1 cellular context compared by ENCODE assay signal in the genomic region with DNA sequence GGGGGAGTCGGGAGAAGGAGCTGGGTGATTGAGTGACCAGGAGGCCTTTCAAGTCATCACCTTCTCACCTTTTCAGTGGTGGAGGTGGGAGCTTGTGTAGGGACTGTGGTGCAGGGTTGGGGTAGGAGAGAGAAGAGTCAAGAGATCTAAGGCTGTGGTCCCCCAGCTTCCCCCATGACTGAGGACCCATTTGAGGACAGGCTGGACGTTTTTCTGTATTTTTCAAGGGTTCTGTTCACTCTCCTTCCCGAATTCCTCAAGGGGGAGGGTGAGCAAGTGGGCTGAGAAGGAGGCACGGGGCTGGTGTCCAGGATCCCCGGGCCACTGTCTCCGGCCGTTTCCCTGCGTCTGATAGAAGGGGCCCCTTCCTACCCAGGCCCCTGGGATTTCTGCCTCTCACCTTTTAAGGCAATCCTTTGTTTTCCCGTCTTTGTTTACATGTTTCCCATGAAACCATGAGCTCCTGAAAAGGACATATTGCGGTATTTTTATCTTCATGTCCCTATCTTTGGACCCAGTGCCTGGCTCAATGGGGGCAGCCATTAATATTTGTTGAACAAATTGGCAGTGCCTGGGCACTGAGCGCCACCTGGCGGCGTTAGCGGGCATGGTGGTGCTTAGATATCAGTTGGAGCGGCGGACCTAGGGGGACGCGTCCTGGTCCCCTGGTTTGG.
TF ChIP-seq lines count a peak whose summit lies in the region.

No MANE protein-coding gene starts in this region.

TF ChIP-seq in HepG2, 621 proteins besides CTCF, POLR2A, EP300 and RAD21 (continued from another document and continues in another):
- TF ChIP-seq, protein P1, sequence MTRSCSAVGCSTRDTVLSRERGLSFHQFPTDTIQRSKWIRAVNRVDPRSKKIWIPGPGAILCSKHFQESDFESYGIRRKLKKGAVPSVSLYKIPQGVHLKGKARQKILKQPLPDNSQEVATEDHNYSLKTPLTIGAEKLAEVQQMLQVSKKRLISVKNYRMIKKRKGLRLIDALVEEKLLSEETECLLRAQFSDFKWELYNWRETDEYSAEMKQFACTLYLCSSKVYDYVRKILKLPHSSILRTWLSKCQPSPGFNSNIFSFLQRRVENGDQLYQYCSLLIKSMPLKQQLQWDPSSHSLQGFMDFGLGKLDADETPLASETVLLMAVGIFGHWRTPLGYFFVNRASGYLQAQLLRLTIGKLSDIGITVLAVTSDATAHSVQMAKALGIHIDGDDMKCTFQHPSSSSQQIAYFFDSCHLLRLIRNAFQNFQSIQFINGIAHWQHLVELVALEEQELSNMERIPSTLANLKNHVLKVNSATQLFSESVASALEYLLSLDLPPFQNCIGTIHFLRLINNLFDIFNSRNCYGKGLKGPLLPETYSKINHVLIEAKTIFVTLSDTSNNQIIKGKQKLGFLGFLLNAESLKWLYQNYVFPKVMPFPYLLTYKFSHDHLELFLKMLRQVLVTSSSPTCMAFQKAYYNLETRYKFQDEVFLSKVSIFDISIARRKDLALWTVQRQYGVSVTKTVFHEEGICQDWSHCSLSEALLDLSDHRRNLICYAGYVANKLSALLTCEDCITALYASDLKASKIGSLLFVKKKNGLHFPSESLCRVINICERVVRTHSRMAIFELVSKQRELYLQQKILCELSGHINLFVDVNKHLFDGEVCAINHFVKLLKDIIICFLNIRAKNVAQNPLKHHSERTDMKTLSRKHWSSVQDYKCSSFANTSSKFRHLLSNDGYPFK (CRISPR knock-in tag; IDR thresholded peaks at IDR 0.05; ENCODE audit: borderline replicate concordance): peak; percentile 72; the same call in 1 of the 2 replicates
- TF ChIP-seq YY1 (IDR thresholded peaks at IDR 0.05; ENCODE audit: insufficient read depth, insufficient replicate concordance, low read depth, low read length): peak; percentile 93
- TF ChIP-seq, protein P2, sequence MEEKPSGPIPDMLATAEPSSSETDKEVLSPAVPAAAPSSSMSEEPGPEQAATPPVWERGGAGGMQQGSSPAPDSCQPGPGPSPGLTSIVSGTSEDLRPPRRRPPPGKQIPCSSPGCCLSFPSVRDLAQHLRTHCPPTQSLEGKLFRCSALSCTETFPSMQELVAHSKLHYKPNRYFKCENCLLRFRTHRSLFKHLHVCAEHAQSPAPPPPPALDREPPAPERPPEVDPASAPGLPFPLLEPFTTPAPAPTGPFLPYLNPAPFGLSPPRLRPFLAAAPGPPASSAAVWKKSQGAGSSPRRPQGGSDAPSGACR (CRISPR knock-in tag; IDR thresholded peaks at IDR 0.05): 0 out of 2 replicates have a peak, but pooled peaks have one; percentile 36
- TF ChIP-seq, protein P3, sequence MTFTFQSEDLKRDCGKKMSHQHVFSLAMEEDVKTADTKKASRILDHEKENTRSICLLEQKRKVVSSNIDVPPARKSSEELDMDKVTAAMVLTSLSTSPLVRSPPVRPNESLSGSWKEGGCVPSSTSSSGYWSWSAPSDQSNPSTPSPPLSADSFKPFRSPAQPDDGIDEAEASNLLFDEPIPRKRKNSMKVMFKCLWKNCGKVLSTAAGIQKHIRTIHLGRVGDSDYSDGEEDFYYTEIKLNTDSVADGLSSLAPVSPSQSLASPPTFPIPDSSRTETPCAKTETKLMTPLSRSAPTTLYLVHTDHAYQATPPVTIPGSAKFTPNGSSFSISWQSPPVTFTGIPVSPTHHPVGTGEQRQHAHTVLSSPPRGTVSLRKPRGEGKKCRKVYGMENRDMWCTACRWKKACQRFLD (CRISPR knock-in tag; IDR thresholded peaks at IDR 0.05; ENCODE audit: borderline replicate concordance): no peak
- 0 out of 2 replicates have a peak, but pooled peaks have one; percentile 35 for TF ChIP-seq GATAD1 (CRISPR knock-in tag; IDR thresholded peaks at IDR 0.05)
- no peak for TF ChIP-seq RBM39 (IDR thresholded peaks at IDR 0.05; ENCODE audit: low read depth, low read length, poor library complexity, severe bottlenecking)
- TF ChIP-seq, protein P4, sequence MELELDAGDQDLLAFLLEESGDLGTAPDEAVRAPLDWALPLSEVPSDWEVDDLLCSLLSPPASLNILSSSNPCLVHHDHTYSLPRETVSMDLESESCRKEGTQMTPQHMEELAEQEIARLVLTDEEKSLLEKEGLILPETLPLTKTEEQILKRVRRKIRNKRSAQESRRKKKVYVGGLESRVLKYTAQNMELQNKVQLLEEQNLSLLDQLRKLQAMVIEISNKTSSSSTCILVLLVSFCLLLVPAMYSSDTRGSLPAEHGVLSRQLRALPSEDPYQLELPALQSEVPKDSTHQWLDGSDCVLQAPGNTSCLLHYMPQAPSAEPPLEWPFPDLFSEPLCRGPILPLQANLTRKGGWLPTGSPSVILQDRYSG (CRISPR knock-in tag; IDR thresholded peaks at IDR 0.05): no peak
- no peak for TF ChIP-seq BRD4 (CRISPR knock-in tag; IDR thresholded peaks at IDR 0.05)
- TF ChIP-seq, protein P5, sequence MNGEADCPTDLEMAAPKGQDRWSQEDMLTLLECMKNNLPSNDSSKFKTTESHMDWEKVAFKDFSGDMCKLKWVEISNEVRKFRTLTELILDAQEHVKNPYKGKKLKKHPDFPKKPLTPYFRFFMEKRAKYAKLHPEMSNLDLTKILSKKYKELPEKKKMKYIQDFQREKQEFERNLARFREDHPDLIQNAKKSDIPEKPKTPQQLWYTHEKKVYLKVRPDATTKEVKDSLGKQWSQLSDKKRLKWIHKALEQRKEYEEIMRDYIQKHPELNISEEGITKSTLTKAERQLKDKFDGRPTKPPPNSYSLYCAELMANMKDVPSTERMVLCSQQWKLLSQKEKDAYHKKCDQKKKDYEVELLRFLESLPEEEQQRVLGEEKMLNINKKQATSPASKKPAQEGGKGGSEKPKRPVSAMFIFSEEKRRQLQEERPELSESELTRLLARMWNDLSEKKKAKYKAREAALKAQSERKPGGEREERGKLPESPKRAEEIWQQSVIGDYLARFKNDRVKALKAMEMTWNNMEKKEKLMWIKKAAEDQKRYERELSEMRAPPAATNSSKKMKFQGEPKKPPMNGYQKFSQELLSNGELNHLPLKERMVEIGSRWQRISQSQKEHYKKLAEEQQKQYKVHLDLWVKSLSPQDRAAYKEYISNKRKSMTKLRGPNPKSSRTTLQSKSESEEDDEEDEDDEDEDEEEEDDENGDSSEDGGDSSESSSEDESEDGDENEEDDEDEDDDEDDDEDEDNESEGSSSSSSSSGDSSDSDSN (CRISPR knock-in tag; IDR thresholded peaks at IDR 0.05): no peak
- TF ChIP-seq ZNF343 (CRISPR knock-in tag; IDR thresholded peaks at IDR 0.05): no peak
- TF ChIP-seq, protein P6, sequence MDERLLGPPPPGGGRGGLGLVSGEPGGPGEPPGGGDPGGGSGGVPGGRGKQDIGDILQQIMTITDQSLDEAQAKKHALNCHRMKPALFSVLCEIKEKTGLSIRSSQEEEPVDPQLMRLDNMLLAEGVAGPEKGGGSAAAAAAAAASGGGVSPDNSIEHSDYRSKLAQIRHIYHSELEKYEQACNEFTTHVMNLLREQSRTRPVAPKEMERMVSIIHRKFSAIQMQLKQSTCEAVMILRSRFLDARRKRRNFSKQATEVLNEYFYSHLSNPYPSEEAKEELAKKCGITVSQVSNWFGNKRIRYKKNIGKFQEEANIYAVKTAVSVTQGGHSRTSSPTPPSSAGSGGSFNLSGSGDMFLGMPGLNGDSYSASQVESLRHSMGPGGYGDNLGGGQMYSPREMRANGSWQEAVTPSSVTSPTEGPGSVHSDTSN (CRISPR knock-in tag; IDR thresholded peaks at IDR 0.05): no peak
- peak; percentile 24 for TF ChIP-seq MED8 (CRISPR knock-in tag; IDR thresholded peaks at IDR 0.05; ENCODE audit: insufficient replicate concordance)
- TF ChIP-seq, protein P7, sequence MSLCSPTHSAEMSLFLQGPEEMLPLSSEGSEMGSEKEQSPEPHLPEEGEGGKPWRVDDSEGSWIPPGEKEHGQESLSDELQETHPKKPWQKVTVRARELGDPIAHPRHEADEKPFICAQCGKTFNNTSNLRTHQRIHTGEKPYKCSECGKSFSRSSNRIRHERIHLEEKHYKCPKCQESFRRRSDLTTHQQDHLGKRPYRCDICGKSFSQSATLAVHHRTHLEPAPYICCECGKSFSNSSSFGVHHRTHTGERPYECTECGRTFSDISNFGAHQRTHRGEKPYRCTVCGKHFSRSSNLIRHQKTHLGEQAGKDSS (CRISPR knock-in tag; IDR thresholded peaks at IDR 0.05; ENCODE audit: borderline replicate concordance, low read depth): no peak
- TF ChIP-seq, protein P8, sequence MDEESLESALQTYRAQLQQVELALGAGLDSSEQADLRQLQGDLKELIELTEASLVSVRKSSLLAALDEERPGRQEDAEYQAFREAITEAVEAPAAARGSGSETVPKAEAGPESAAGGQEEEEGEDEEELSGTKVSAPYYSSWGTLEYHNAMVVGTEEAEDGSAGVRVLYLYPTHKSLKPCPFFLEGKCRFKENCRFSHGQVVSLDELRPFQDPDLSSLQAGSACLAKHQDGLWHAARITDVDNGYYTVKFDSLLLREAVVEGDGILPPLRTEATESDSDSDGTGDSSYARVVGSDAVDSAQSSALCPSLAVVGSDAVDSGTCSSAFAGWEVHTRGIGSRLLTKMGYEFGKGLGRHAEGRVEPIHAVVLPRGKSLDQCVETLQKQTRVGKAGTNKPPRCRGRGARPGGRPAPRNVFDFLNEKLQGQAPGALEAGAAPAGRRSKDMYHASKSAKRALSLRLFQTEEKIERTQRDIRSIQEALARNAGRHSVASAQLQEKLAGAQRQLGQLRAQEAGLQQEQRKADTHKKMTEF (CRISPR knock-in tag; IDR thresholded peaks at IDR 0.05): peak; percentile 51; the same call in 1 of the 2 replicates
- TF ChIP-seq, protein P9, sequence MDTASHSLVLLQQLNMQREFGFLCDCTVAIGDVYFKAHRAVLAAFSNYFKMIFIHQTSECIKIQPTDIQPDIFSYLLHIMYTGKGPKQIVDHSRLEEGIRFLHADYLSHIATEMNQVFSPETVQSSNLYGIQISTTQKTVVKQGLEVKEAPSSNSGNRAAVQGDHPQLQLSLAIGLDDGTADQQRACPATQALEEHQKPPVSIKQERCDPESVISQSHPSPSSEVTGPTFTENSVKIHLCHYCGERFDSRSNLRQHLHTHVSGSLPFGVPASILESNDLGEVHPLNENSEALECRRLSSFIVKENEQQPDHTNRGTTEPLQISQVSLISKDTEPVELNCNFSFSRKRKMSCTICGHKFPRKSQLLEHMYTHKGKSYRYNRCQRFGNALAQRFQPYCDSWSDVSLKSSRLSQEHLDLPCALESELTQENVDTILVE (CRISPR knock-in tag; IDR thresholded peaks at IDR 0.05): 0 out of 2 replicates have a peak, but pooled peaks have one; percentile 61
- no peak for TF ChIP-seq SP1 (IDR thresholded peaks at IDR 0.05)
- 0 out of 2 replicates have a peak, but pooled peaks have one; percentile 14 for TF ChIP-seq SP1 (CRISPR knock-in tag; IDR thresholded peaks at IDR 0.05)
- 0 out of 2 replicates have a peak, but pooled peaks have one; percentile 26 for TF ChIP-seq ZMYM4 (CRISPR knock-in tag; IDR thresholded peaks at IDR 0.05)
- peak; percentile 59; the same call in 1 of the 2 replicates for TF ChIP-seq REXO4 (CRISPR knock-in tag; IDR thresholded peaks at IDR 0.05; ENCODE audit: borderline replicate concordance)
- TF ChIP-seq HMG20A (CRISPR knock-in tag; IDR thresholded peaks at IDR 0.05; ENCODE audit: borderline replicate concordance): no peak
- 0 out of 2 replicates have a peak, but pooled peaks have one; percentile 36 for TF ChIP-seq GZF1 (CRISPR knock-in tag; IDR thresholded peaks at IDR 0.05)
- TF ChIP-seq, protein P10, sequence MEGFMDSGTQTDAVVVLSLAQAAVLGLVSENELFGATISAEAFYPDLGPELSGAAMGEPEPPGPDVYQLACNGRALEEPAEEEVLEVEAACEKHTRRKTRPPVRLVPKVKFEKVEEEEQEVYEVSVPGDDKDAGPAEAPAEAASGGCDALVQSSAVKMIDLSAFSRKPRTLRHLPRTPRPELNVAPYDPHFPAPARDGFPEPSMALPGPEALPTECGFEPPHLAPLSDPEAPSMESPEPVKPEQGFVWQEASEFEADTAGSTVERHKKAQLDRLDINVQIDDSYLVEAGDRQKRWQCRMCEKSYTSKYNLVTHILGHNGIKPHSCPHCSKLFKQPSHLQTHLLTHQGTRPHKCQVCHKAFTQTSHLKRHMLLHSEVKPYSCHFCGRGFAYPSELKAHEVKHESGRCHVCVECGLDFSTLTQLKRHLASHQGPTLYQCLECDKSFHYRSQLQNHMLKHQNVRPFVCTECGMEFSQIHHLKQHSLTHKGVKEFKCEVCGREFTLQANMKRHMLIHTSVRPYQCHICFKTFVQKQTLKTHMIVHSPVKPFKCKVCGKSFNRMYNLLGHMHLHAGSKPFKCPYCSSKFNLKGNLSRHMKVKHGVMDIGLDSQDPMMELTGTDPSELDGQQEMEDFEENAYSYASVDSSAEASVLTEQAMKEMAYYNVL (CRISPR knock-in tag; IDR thresholded peaks at IDR 0.05; ENCODE audit: borderline replicate concordance): peak; percentile 58; the same call in 1 of the 2 replicates
- TF ChIP-seq ZSCAN31 (CRISPR knock-in tag; IDR thresholded peaks at IDR 0.05; ENCODE audit: low read depth): no peak
- TF ChIP-seq, protein P11, sequence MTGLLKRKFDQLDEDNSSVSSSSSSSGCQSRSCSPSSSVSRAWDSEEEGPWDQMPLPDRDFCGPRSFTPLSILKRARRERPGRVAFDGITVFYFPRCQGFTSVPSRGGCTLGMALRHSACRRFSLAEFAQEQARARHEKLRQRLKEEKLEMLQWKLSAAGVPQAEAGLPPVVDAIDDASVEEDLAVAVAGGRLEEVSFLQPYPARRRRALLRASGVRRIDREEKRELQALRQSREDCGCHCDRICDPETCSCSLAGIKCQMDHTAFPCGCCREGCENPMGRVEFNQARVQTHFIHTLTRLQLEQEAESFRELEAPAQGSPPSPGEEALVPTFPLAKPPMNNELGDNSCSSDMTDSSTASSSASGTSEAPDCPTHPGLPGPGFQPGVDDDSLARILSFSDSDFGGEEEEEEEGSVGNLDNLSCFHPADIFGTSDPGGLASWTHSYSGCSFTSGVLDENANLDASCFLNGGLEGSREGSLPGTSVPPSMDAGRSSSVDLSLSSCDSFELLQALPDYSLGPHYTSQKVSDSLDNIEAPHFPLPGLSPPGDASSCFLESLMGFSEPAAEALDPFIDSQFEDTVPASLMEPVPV (CRISPR knock-in tag; IDR thresholded peaks at IDR 0.05): peak; percentile 65; the same call in 1 of the 2 replicates
- TF ChIP-seq NFYB (CRISPR knock-in tag; IDR thresholded peaks at IDR 0.05): no peak
- 0 out of 2 replicates have a peak, but pooled peaks have one; percentile 2 for TF ChIP-seq ZNF737 (CRISPR knock-in tag; IDR thresholded peaks at IDR 0.05; ENCODE audit: borderline replicate concordance)
- 0 out of 2 replicates have a peak, but pooled peaks have one; percentile 21 for TF ChIP-seq ZNF121 (CRISPR knock-in tag; IDR thresholded peaks at IDR 0.05)
- peak; percentile 100 for TF ChIP-seq STAG1 (CRISPR knock-in tag; IDR thresholded peaks at IDR 0.05)
- TF ChIP-seq SOX6 (IDR thresholded peaks at IDR 0.05): no peak
- TF ChIP-seq SOX6 (CRISPR knock-in tag; IDR thresholded peaks at IDR 0.05): peak; percentile 61
- TF ChIP-seq PPARG (CRISPR knock-in tag; conservative IDR thresholded peaks at IDR 0.05): peak; percentile 68; the same call in 1 of the 2 replicates
- peak; percentile 42; the same call in 1 of the 2 replicates for TF ChIP-seq ERF (CRISPR knock-in tag; IDR thresholded peaks at IDR 0.05)
- TF ChIP-seq, protein P12, sequence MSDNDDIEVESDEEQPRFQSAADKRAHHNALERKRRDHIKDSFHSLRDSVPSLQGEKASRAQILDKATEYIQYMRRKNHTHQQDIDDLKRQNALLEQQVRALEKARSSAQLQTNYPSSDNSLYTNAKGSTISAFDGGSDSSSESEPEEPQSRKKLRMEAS (IDR thresholded peaks at IDR 0.05): peak; percentile 20; the same call in 1 of the 2 replicates
- peak; percentile 55; the same call in 1 of the 2 replicates for TF ChIP-seq MEF2D (CRISPR knock-in tag; IDR thresholded peaks at IDR 0.05)
- no peak for TF ChIP-seq ZNF709 (CRISPR knock-in tag; IDR thresholded peaks at IDR 0.05)
- TF ChIP-seq MED1 (CRISPR knock-in tag; IDR thresholded peaks at IDR 0.05): 0 out of 2 replicates have a peak, but pooled peaks have one; percentile 13
- TF ChIP-seq SMYD3 (CRISPR knock-in tag; IDR thresholded peaks at IDR 0.05): no peak
- TF ChIP-seq KLF6 (CRISPR knock-in tag; IDR thresholded peaks at IDR 0.05): 0 out of 2 replicates have a peak, but pooled peaks have one; percentile 47
